In genomic region chr16:58661199-58661830, GRCh38 we compare ENCODE assay signal across 8 cellular contexts. TPM values are rescaled to one million over a fixed set of nuclear protein-coding genes. Genes with fewer than 3 reads are reported as not detected.
DNase-seq lines count a peak whose midpoint lies in the region; ATAC-seq, FAIRE-seq and TF ChIP-seq lines count a peak whose summit lies in the region.

No MANE protein-coding gene starts in this region.

- intact Hi-C loops in kidney (cut with DNase I) (no loop called here), thyroid gland (cut with DNase I) (no loop called here)

- H3K4me3 ChIP-seq in kidney (ENCODE audit: low read length in 2 of 2) = no peak overlapping the region
- no peak overlapping the region for H3K4me3 ChIP-seq in thyroid gland (replicated peaks in 1 of 3)

- no peaks in the 10 kb centered on the region for H3K27me3 ChIP-seq in thyroid gland

- H3K36me3 ChIP-seq in kidney (ENCODE audit: control insufficient read depth in 1 of 2, insufficient read depth in 2 of 2, low read length in 2 of 2) (no peaks in the 10 kb centered on the region), thyroid gland (no peaks in the 10 kb centered on the region)

- H3K9me3 ChIP-seq in kidney (ENCODE audit: control insufficient read depth in 1 of 2, low read length in 2 of 2) = no peaks in the 10 kb centered on the region
- H3K9me3 ChIP-seq in thyroid gland = no peaks in the 10 kb centered on the region

- no peak for TF ChIP-seq POLR2A in thyroid gland (IDR thresholded peaks at IDR 0.05)

- TF ChIP-seq CTCF in kidney (IDR thresholded peaks at IDR 0.05; ENCODE audit: borderline replicate concordance, extremely low read depth, insufficient read depth) (peak; percentile 47), thyroid gland (IDR thresholded peaks at IDR 0.05) (peak in 5 of 6 experiments; percentile 10 to 69 (median 56))

- H3K9ac ChIP-seq in kidney (ENCODE audit: low read length in 2 of 2) = no peak overlapping the region

- in situ Hi-C loops in T47D (cut with HindIII; ENCODE audit: low pct_unique_long_range_greater_than_20kb, low sequenced_read_pairs) = no loop called here

- H3K4me1 ChIP-seq in kidney (ENCODE audit: control insufficient read depth in 1 of 2, insufficient read depth in 1 of 2, low read depth in 1 of 2, low read length in 2 of 2) = no peaks in the 10 kb centered on the region
- H3K4me1 ChIP-seq in thyroid gland = no peaks in the 10 kb centered on the region

- ATAC-seq in GM19452 (IDR thresholded peaks at IDR 0.05; ENCODE audit: unreplicated experiment) = peak; percentile 95

- DNase-seq in DMS53 treated with DMSO at 0.1 percent for 48 hours (lab: John Stamatoyannopoulos, UW; ENCODE audit: unreplicated experiment) (peak; percentile 68), HK-2 (ENCODE audit: unreplicated experiment) (peak; percentile 59), NOMO-1 treated with DMSO at 0.1 percent for 48 hours (lab: John Stamatoyannopoulos, UW; ENCODE audit: unreplicated experiment) (peak; percentile 72), T47D (ENCODE audit: low read depth in 1 of 2, low spot score in 1 of 2) (peak; percentile 70 to 85), kidney (no peak), thyroid gland (peak; percentile 51 to 63)
- no peak for DNase-seq in activated effector memory CD4-positive, alpha-beta T cell treated with anti-CD3 and anti-CD28 coated beads, Interleukin-2, amount 50 U/mL, for 16 hours

- WGBS in thyroid gland, 2 donors = 33 to 37% methylated on average over 12 of the region's 12 CpGs

- peak; percentile 30 for FAIRE-seq in kidney (lab: Jason Lieb, UNC)

- H3K27ac ChIP-seq in kidney (ENCODE audit: low read depth in 2 of 2, low read length in 2 of 2) (no peak overlapping the region), thyroid gland (no peak overlapping the region)

RNA-seq across cellular contexts. Expression of gene SLC38A7, which starts 23.3 kb away (rescaled TPM):
- total RNA-seq in kidney (22.7 TPM), thyroid gland (10 to 100 TPM; 17.2 to 33.8 (median 30.1) TPM)
- polyA plus RNA-seq in kidney (ENCODE audit: insufficient read depth, low read depth, low replicate concordance) = 8.2 TPM

RNA-seq across cellular contexts. Expression of gene CNOT1, which starts 31.7 kb away (rescaled TPM):
- total RNA-seq in kidney (147 TPM), thyroid gland (100 to 1,000 TPM; 109 to 150 (median 133) TPM)
- polyA plus RNA-seq in kidney (ENCODE audit: insufficient read depth, low read depth, low replicate concordance) = 54.8 TPM

Comparison
In these comparisons a context has a peak if more than half of its experiments do, and no peak if none do; other contexts are left out.
1. DNase-seq: peak in DMS53 treated with DMSO at 0.1 percent for 48 hours (single experiment), HK-2 (single experiment), NOMO-1 treated with DMSO at 0.1 percent for 48 hours (single experiment), T47D (2 of 2) and thyroid gland (2 of 2); none in kidney (single experiment) and activated effector memory CD4-positive, alpha-beta T cell treated with anti-CD3 and anti-CD28 coated beads, Interleukin-2, amount 50 U/mL, for 16 hours (single experiment).